Comparison of ENCODE assay signal across 23 cellular contexts in genomic region chr12:122544537-122544936, GRCh38.
"Had no signal": no experiment of that assay in that cellular context is flagged by ENCODE, and none has a peak within 500 bp of the region (broad histone marks: within the 10 kb centered on the region; RNA-seq: fewer than 3 reads in every experiment).

No MANE protein-coding gene starts in this region.

- ATAC-seq: gastrocnemius medialis; left lung; naive thymus-derived CD4-positive, alpha-beta T cell; sciatic nerve had no signal

- H3K4me1 Mint-ChIP-seq: endodermal cell, neural crest cell had no signal

- H3K4me3 Mint-ChIP-seq: activated CD4-positive, alpha-beta memory T cell treated with anti-CD3 and anti-CD28 coated beads for 36 hours; activated naive CD4-positive, alpha-beta T cell treated with anti-CD3 and anti-CD28 coated beads, Interleukin-2, amount 10 ng/mL, durations not matched to agents 7 days and 5 days; endodermal cell; naive thymus-derived CD4-positive, alpha-beta T cell; neural crest cell; stimulated activated naive B cell treated with anti-CD40 and anti-IgM and Interleukin-4, amounts not matched to agents 10 μg/mL and 1 μg/mL and 100 μg/mL, for 72 hours had no signal

- H3K27me3 Mint-ChIP-seq: activated CD4-positive, alpha-beta memory T cell treated with anti-CD3 and anti-CD28 coated beads for 36 hours; activated naive CD4-positive, alpha-beta T cell treated with anti-CD3 and anti-CD28 coated beads, Interleukin-2, amount 10 ng/mL, durations not matched to agents 7 days and 5 days; naive thymus-derived CD4-positive, alpha-beta T cell; stimulated activated naive B cell treated with anti-CD40 and anti-IgM and Interleukin-4, amounts not matched to agents 10 μg/mL and 1 μg/mL and 100 μg/mL, for 72 hours had no signal

- DNase-seq: activated CD4-positive, alpha-beta memory T cell treated with anti-CD3 and anti-CD28 coated beads for 36 hours; activated CD4-positive, alpha-beta T cell treated with anti-CD3 and anti-CD28 coated beads for 4 hours; activated CD4-positive, CD25-positive, alpha-beta regulatory T cell; activated naive CD4-positive, alpha-beta T cell treated with anti-CD3 and anti-CD28 coated beads, Interleukin-2, amount 10 ng/mL, durations not matched to agents 7 days and 5 days; activated T-cell treated with anti-CD3 and anti-CD28 coated beads, Interleukin-2, amount 50 U/mL, for 48 hours; amygdala; cerebellar nuclear complex; esophagus squamous epithelium; gastrocnemius medialis; hippocampal formation; kidney glomerular epithelial cell; left lung; naive thymus-derived CD4-positive, alpha-beta T cell; occipital lobe; posterior cingulate gyrus; small intestine; stimulated activated naive B cell treated with anti-CD40 and anti-IgM and Interleukin-4, amounts not matched to agents 10 μg/mL and 1 μg/mL and 100 μg/mL, for 72 hours; transverse colon had no signal

- H3K9me3 ChIP-seq: esophagus squamous epithelium, gastrocnemius medialis, left lung, transverse colon had no signal

- H3K27ac Mint-ChIP-seq: activated CD4-positive, alpha-beta memory T cell treated with anti-CD3 and anti-CD28 coated beads for 36 hours; endodermal cell; stimulated activated naive B cell treated with anti-CD40 and anti-IgM and Interleukin-4, amounts not matched to agents 10 μg/mL and 1 μg/mL and 100 μg/mL, for 72 hours had no signal

- H3K27me3 ChIP-seq: esophagus squamous epithelium, gastrocnemius medialis, left lung, transverse colon had no signal

- H3K9me3 Mint-ChIP-seq: activated CD4-positive, alpha-beta memory T cell treated with anti-CD3 and anti-CD28 coated beads for 36 hours; activated naive CD4-positive, alpha-beta T cell treated with anti-CD3 and anti-CD28 coated beads, Interleukin-2, amount 10 ng/mL, durations not matched to agents 7 days and 5 days; endodermal cell; naive thymus-derived CD4-positive, alpha-beta T cell; neural crest cell; stimulated activated naive B cell treated with anti-CD40 and anti-IgM and Interleukin-4, amounts not matched to agents 10 μg/mL and 1 μg/mL and 100 μg/mL, for 72 hours had no signal

- H3K27ac ChIP-seq: coronary artery, esophagus squamous epithelium, gastrocnemius medialis, left lung, transverse colon had no signal

- H3K4me1 ChIP-seq: esophagus squamous epithelium, gastrocnemius medialis, left lung, transverse colon had no signal

- H3K36me3 ChIP-seq: gastrocnemius medialis had no signal

- H3K4me3 ChIP-seq: coronary artery, esophagus squamous epithelium, gastrocnemius medialis, left lung, lung, transverse colon had no signal
